ENCODE assay signal across 29 cellular contexts in genomic region chr3:109888026-109888425, GRCh38.
DNase-seq lines count a peak whose midpoint lies in the region; ATAC-seq, FAIRE-seq and TF ChIP-seq lines count a peak whose summit lies in the region.
"Had no signal": no experiment of that assay in that cellular context is flagged by ENCODE, and none has a peak within 500 bp of the region (broad histone marks: within the 10 kb centered on the region; RNA-seq: fewer than 3 reads in every experiment).

No MANE protein-coding gene starts in this region.

- RAD21 ChIA-PET in GM12878 (lab: Charles Lee; ENCODE audit: unreplicated experiment), result interaction anchor here (0.6 kb wide), 1 partner anchor 50 kb away, joined by 3 read pairs; no protein-coding TSS in a partner anchor

- H3K9ac ChIP-seq in GM12878 (ENCODE audit: control insufficient read depth, insufficient read depth, low read length), result no peak overlapping the region

- no peak for TF ChIP-seq RAD21 in GM12878 (IDR thresholded peaks at IDR 0.05; ENCODE audit: insufficient read depth, low read depth, low read length)

- H3K4me3 ChIP-seq in GM12878, result no peak overlapping the region
- H3K4me3 ChIP-seq: MG63, SJCRH30 had no signal

- TF ChIP-seq CTCF in GM12878 (IDR thresholded peaks at IDR 0.05 in 2 of 3, conservative IDR thresholded peaks at IDR 0.05 in 1 of 3; ENCODE audit: control insufficient read depth in 2 of 3, extremely low read depth in 1 of 3, insufficient read depth in 1 of 3, low read depth in 3 of 3, low read length in 3 of 3), result no peak

- H3K27me3 ChIP-seq in GM12878 (replicated peaks in 1 of 2; ENCODE audit: control insufficient read depth in 2 of 2, insufficient read depth in 2 of 2, low read length in 1 of 2), result no peaks in the 10 kb centered on the region
- H3K27me3 ChIP-seq: MG63, SJCRH30 had no signal

- H2AFZ ChIP-seq in GM12878 (ENCODE audit: control insufficient read depth, low read depth, low read length), result no peak overlapping the region

- CTCF ChIA-PET in GM12878 (lab: Yijun Ruan, JAX), result no interaction called here

- no peak for FAIRE-seq in GM12878 (lab: Jason Lieb, UNC)
- FAIRE-seq: GM18507, GM19239, H54 had no signal

- H3K79me2 ChIP-seq in GM12878 (ENCODE audit: control insufficient read depth, insufficient read depth, low read length), result no peaks in the 10 kb centered on the region

- H4K20me1 ChIP-seq in GM12878 (ENCODE audit: control insufficient read depth, insufficient read depth), result no peaks in the 10 kb centered on the region

- no peak overlapping the region for H3K27ac ChIP-seq in GM12878 (ENCODE audit: control insufficient read depth, insufficient read depth)
- H3K27ac ChIP-seq: C4-2B, SJCRH30 had no signal

- H3K36me3 ChIP-seq in GM12878 (ENCODE audit: control insufficient read depth in 2 of 2, insufficient read depth in 2 of 2, low read length in 1 of 2), result no peaks in the 10 kb centered on the region
- H3K36me3 ChIP-seq: MG63, SJCRH30 had no signal

- in situ Hi-C loops in GM12878 (cut with MboI), result no loop called here

- intact Hi-C loops in GM12878 (cut with micrococcal nuclease; ENCODE audit: unreplicated experiment), result no loop called here
- intact Hi-C loops in head of caudate nucleus (cut with DNase I), result no loop called here

- POLR2A ChIA-PET in GM12878 (lab: Charles Lee), result no interaction called here

- no peaks in the 10 kb centered on the region for H3K9me3 ChIP-seq in GM12878 (replicated peaks; ENCODE audit: control insufficient read depth, insufficient read depth, low read length)
- H3K9me3 ChIP-seq: SJCRH30 had no signal

- TF ChIP-seq EP300 in GM12878 (IDR thresholded peaks at IDR 0.05; ENCODE audit: borderline replicate concordance in 1 of 2, control insufficient read depth in 1 of 2, low read depth in 2 of 2, low read length in 2 of 2), result no peak

- ATAC-seq in GM18861 (IDR thresholded peaks at IDR 0.05; ENCODE audit: unreplicated experiment), result peak; percentile 64
- ATAC-seq in HG02981 (IDR thresholded peaks at IDR 0.05; ENCODE audit: unreplicated experiment), result peak; percentile 69
- peak; percentile 59 for ATAC-seq in HG03432 (IDR thresholded peaks at IDR 0.05; ENCODE audit: unreplicated experiment)
- ATAC-seq in GM12878, result peak; percentile 48
- ATAC-seq in HG02885 (IDR thresholded peaks at IDR 0.05; ENCODE audit: poor library complexity, unreplicated experiment), result no peak
- ATAC-seq: Right ventricle myocardium inferior, SK-N-SH treated with all-trans-retinoic acid at 6 μM for 48 hours had no signal

- no TSS peak for BruUV-seq in GM12878 (replicated peaks; lab: Mats Ljungman, UMichigan)

- H3K4me2 ChIP-seq in GM12878 (ENCODE audit: control insufficient read depth, insufficient read depth), result no peak overlapping the region

- SMC1A ChIA-PET in GM12878 (lab: Charles Lee; ENCODE audit: uncharacterized antibody, unreplicated experiment), result interaction anchor here (1.7 kb wide), 1 partner anchor 28 kb away, joined by 4 read pairs; no protein-coding TSS in a partner anchor

- no peak for DNase-seq in GM12878 (ENCODE audit: low read depth, low spot score)
- DNase-seq in NCI-H146 (lab: John Stamatoyannopoulos, UW), result no peak
- DNase-seq in head of caudate nucleus, result no peak
- DNase-seq: Calu3; CD8-positive, alpha-beta memory T cell; DMS79 treated with DMSO at 0.1 percent for 48 hours; GF-D8; KBM-7; MG63; NCI-H1092; NCI-H1417 treated with DMSO at 0.1 percent for 48 hours; NCI-H187; NCI-H2081 treated with DMSO at 0.1 percent for 48 hours; NCI-H2171; NCI-H226; NCI-H510A; NCI-H69; SJCRH30; T-helper 2 cell had no signal

- H3K4me1 ChIP-seq in GM12878 (ENCODE audit: control insufficient read depth, insufficient read depth, low read length), result no peaks in the 10 kb centered on the region
- H3K4me1 ChIP-seq: SJCRH30 had no signal

- TF ChIP-seq POLR2A in GM12878 (IDR thresholded peaks at IDR 0.05; ENCODE audit: low read depth, low read length), result no peak

TF ChIP-seq in GM12878, 131 proteins besides CTCF, POLR2A, EP300 and RAD21:
- TF ChIP-seq JUNB (IDR thresholded peaks at IDR 0.05), result no peak
- no peak for TF ChIP-seq CHD1 (IDR thresholded peaks at IDR 0.05; ENCODE audit: low read depth, low read length)
- TF ChIP-seq, protein P1, sequence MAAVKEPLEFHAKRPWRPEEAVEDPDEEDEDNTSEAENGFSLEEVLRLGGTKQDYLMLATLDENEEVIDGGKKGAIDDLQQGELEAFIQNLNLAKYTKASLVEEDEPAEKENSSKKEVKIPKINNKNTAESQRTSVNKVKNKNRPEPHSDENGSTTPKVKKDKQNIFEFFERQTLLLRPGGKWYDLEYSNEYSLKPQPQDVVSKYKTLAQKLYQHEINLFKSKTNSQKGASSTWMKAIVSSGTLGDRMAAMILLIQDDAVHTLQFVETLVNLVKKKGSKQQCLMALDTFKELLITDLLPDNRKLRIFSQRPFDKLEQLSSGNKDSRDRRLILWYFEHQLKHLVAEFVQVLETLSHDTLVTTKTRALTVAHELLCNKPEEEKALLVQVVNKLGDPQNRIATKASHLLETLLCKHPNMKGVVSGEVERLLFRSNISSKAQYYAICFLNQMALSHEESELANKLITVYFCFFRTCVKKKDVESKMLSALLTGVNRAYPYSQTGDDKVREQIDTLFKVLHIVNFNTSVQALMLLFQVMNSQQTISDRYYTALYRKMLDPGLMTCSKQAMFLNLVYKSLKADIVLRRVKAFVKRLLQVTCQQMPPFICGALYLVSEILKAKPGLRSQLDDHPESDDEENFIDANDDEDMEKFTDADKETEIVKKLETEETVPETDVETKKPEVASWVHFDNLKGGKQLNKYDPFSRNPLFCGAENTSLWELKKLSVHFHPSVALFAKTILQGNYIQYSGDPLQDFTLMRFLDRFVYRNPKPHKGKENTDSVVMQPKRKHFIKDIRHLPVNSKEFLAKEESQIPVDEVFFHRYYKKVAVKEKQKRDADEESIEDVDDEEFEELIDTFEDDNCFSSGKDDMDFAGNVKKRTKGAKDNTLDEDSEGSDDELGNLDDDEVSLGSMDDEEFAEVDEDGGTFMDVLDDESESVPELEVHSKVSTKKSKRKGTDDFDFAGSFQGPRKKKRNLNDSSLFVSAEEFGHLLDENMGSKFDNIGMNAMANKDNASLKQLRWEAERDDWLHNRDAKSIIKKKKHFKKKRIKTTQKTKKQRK (IDR thresholded peaks at IDR 0.05; ENCODE audit: low read depth, low read length), result no peak
- no peak for TF ChIP-seq MLLT1 (IDR thresholded peaks at IDR 0.05)
- TF ChIP-seq POLR2AphosphoS5 (IDR thresholded peaks at IDR 0.05; ENCODE audit: low read length), result no peak
- TF ChIP-seq RUNX3 (IDR thresholded peaks at IDR 0.05; ENCODE audit: low read length), result no peak
- no peak for TF ChIP-seq NFIC (IDR thresholded peaks at IDR 0.05; ENCODE audit: low read depth, low read length)
- no peak for TF ChIP-seq SIX5 (IDR thresholded peaks at IDR 0.05; ENCODE audit: low read depth, low read length, severe bottlenecking)
- no peak for TF ChIP-seq TCF7 (IDR thresholded peaks at IDR 0.05; ENCODE audit: borderline replicate concordance)
- TF ChIP-seq SRF (IDR thresholded peaks at IDR 0.05; ENCODE audit: low read depth in 2 of 2, low read length in 2 of 2), result no peak
- TF ChIP-seq MYC (IDR thresholded peaks at IDR 0.05; ENCODE audit: insufficient read depth, insufficient read length, insufficient replicate concordance, low read length, severe bottlenecking), result no peak
- no peak for TF ChIP-seq ESRRA (IDR thresholded peaks at IDR 0.05; ENCODE audit: low read length)
- no peak for TF ChIP-seq ZNF207 (IDR thresholded peaks at IDR 0.05; ENCODE audit: borderline replicate concordance)
